In genomic region chr11:31922450-31922849, GRCh38 we compare ENCODE assay signal across 22 cellular contexts.
A peak's percentile ranks its signal among the peaks of the same experiment; 100 is the strongest.
DNase-seq lines count a peak whose midpoint lies in the region; ATAC-seq, FAIRE-seq and TF ChIP-seq lines count a peak whose summit lies in the region.
"Had no signal": no experiment of that assay in that cellular context is flagged by ENCODE, and none has a peak within 500 bp of the region (broad histone marks: within the 10 kb centered on the region; RNA-seq: fewer than 3 reads in every experiment).

No MANE protein-coding gene starts in this region.

- H4K20me1 ChIP-seq in hepatocyte (ENCODE audit: insufficient read depth, poor library complexity, severe bottlenecking), result no peaks in the 10 kb centered on the region

- WGBS in hepatocyte (ENCODE audit: low lambda C conversion rate, missing lambda C conversion rate), result 68% methylated on average over 3 of the region's 3 CpGs

- DNase-seq in D721Med (ENCODE audit: insufficient read length, low spot score) (no peak), hepatocyte (ENCODE audit: low spot score) (no peak), islet precursor cell (no peak)
- DNase-seq: 8988T; activated naive CD8-positive, alpha-beta T cell treated with anti-CD3 and anti-CD28 coated beads for 36 hours; brain microvascular endothelial cell; Caco-2; mesenchymal stem cell; natural killer cell; NCI-H1694; posterior cingulate gyrus; SK-N-SH; small intestine; stimulated activated CD4-positive, alpha-beta T cell treated with anti-CD3 and anti-CD28 coated beads, Interleukin-4, amount 100 ng/mL, for 4 hours; T1000 had no signal

- H2AFZ ChIP-seq in hepatocyte, result no peak overlapping the region

- H3K79me2 ChIP-seq in hepatocyte, result no peaks in the 10 kb centered on the region

- no peaks in the 10 kb centered on the region for H3K4me1 ChIP-seq in hepatocyte (ENCODE audit: insufficient read depth)
- H3K4me1 ChIP-seq: Caco-2 had no signal

- H3K9me3 ChIP-seq in hepatocyte (ENCODE audit: low read depth), result no peaks in the 10 kb centered on the region
- H3K9me3 ChIP-seq: Caco-2, SK-N-SH had no signal

- no peak for FAIRE-seq in D721Med (lab: Jason Lieb, UNC)
- FAIRE-seq: endometrium, small intestine had no signal

- no peak overlapping the region for H3K27ac ChIP-seq in hepatocyte
- H3K27ac ChIP-seq: brain microvascular endothelial cell, coronary artery had no signal

- H3K9me2 ChIP-seq in hepatocyte (replicated peaks; ENCODE audit: insufficient read depth), result no peaks in the 10 kb centered on the region
- H3K9me2 ChIP-seq: SK-N-SH had no signal

- H3K4me3 ChIP-seq in hepatocyte, result no peak overlapping the region
- H3K4me3 ChIP-seq: coronary artery had no signal

- no peaks in the 10 kb centered on the region for H3K27me3 ChIP-seq in hepatocyte

- H3K36me3 ChIP-seq in hepatocyte (replicated peaks; ENCODE audit: insufficient read depth, low read depth), result no peaks in the 10 kb centered on the region
- H3K36me3 ChIP-seq: brain microvascular endothelial cell had no signal

- H3K4me2 ChIP-seq in hepatocyte, result no peak overlapping the region
- H3K4me2 ChIP-seq: SK-N-SH had no signal

- no peak for TF ChIP-seq CTCF in D721Med (IDR thresholded peaks at IDR 0.05; ENCODE audit: insufficient read depth, missing control alignments)
- no peak for TF ChIP-seq CTCF in hepatocyte (IDR thresholded peaks at IDR 0.05; ENCODE audit: poor library complexity)

- ATAC-seq in GM18498 (IDR thresholded peaks at IDR 0.05; ENCODE audit: unreplicated experiment), result peak; percentile 90
- ATAC-seq in GM19438 (IDR thresholded peaks at IDR 0.05; ENCODE audit: low read depth, unreplicated experiment), result peak; percentile 94
- peak; percentile 64 for ATAC-seq in HG02678 (IDR thresholded peaks at IDR 0.05; ENCODE audit: unreplicated experiment)
- ATAC-seq in HG03342 (IDR thresholded peaks at IDR 0.05; ENCODE audit: unreplicated experiment), result peak; percentile 51
- no peak for ATAC-seq in HG02571 (IDR thresholded peaks at IDR 0.05; ENCODE audit: unreplicated experiment)
- ATAC-seq: natural killer cell had no signal
